In genomic region chr17:733743-734142, GRCh38 we compare ENCODE assay signal across 9 cellular contexts. TPM values are rescaled to one million over a fixed set of nuclear protein-coding genes. Genes with fewer than 3 reads are reported as not detected.
A peak's percentile ranks its signal among the peaks of the same experiment; 100 is the strongest.
DNase-seq lines count a peak whose midpoint lies in the region; ATAC-seq and TF ChIP-seq lines count a peak whose summit lies in the region.
"Had no signal": no experiment of that assay in that cellular context is flagged by ENCODE, and none has a peak within 500 bp of the region (broad histone marks: within the 10 kb centered on the region; RNA-seq: fewer than 3 reads in every experiment).

No MANE protein-coding gene starts in this region.

- TF ChIP-seq CTCF in CD14-positive monocyte (IDR thresholded peaks at IDR 0.05) (no peak), brain microvascular endothelial cell (IDR thresholded peaks at IDR 0.05; ENCODE audit: low read depth, low read length, missing control alignments) (no peak)

- ATAC-seq in naive B cell (ENCODE audit: low read depth in 2 of 2) (no peak), GM19395 (IDR thresholded peaks at IDR 0.05; ENCODE audit: unreplicated experiment) (no peak)

- H3K36me3 ChIP-seq in HUES64 (ENCODE audit: insufficient read depth, low read length) (peaks cover 39% of the 10 kb centered on the region), brain microvascular endothelial cell (replicated peaks) (peaks cover 12% of the 10 kb centered on the region)

- 88% methylated on average over 10 of the region's 10 CpGs for WGBS in HUES64

- intact Hi-C loops in CD14-positive monocyte (cut with micrococcal nuclease) = no loop called here

- H3K27me3 Mint-ChIP-seq in CD14-positive monocyte (ENCODE audit: low read depth in 3 of 3) (peaks cover 35 to 46% (median 36%) of the 10 kb centered on the region in 3 donors), naive B cell (peaks cover 9 to 33% (median 18%) of the 10 kb centered on the region in 3 donors)

- DNase-seq in CD14-positive monocyte (ENCODE audit: low spot score) = no peak
- no peak for DNase-seq in brain microvascular endothelial cell
- DNase-seq in naive B cell = no peak
- no peak for DNase-seq in dedifferentiated amniotic fluid mesenchymal stem cell (ENCODE audit: extremely low spot score)
- no peak for DNase-seq in DMS 273 (lab: John Stamatoyannopoulos, UW; ENCODE audit: unreplicated experiment)
- DNase-seq in NCI-H1417 (lab: John Stamatoyannopoulos, UW) = no peak

- H3K27ac Mint-ChIP-seq in CD14-positive monocyte (peak overlapping the region in 2 of 7 donors; percentile 63 to 77), naive B cell (peak overlapping the region in 3 of 6 donors; percentile 11 to 79 (median 76))

- peak overlapping the region; percentile 92; the same call in 1 of the 2 replicates for H3K9ac ChIP-seq in HUES64 (ENCODE audit: low read depth, low read length)

- in situ Hi-C loops in brain microvascular endothelial cell (cut with HindIII; ENCODE audit: low pct_ligation_motif_present, low sequenced_read_pairs) = no loop called here

- H3K27ac ChIP-seq in HUES64 (ENCODE audit: low read depth, low read length) (no peak overlapping the region), brain microvascular endothelial cell (no peak overlapping the region)

- H3K4me3 ChIP-seq in HUES64 (ENCODE audit: low read length) (peak overlapping the region; percentile 74), brain microvascular endothelial cell (ENCODE audit: low read depth, low read length) (peak overlapping the region; percentile 63)

- H3K4me3 Mint-ChIP-seq in CD14-positive monocyte (peak overlapping the region; percentile 2 to 91), naive B cell (peak overlapping the region; percentile 71 to 90 (median 88))

- 0 out of 2 replicates have a peak, but pooled peaks cover 7% of the 10 kb centered on the region for H3K4me1 ChIP-seq in HUES64 (ENCODE audit: insufficient read depth, low read length)

- H3K9me3 ChIP-seq in HUES64 (ENCODE audit: insufficient read depth, low read depth, low read length) = no peaks in the 10 kb centered on the region
- H3K9me3 ChIP-seq: spleen had no signal

- peaks cover 0 to 13% (median 5%) of the 10 kb centered on the region in 7 donors for H3K9me3 Mint-ChIP-seq in CD14-positive monocyte
- no peaks in the 10 kb centered on the region for H3K9me3 Mint-ChIP-seq in naive B cell

- H3K27me3 ChIP-seq in HUES64 (ENCODE audit: insufficient read depth, low read length) (peaks cover 3% of the 10 kb centered on the region; the same call in 1 of the 2 replicates), brain microvascular endothelial cell (replicated peaks) (no peaks in the 10 kb centered on the region)

- peaks cover 2 to 3% of the 10 kb centered on the region in 2 donors for H3K36me3 Mint-ChIP-seq in CD14-positive monocyte
- H3K36me3 Mint-ChIP-seq in naive B cell = no peaks in the 10 kb centered on the region

- H3K4me1 Mint-ChIP-seq in CD14-positive monocyte = peaks cover 10% of the 10 kb centered on the region
- peaks cover 0 to 14% (median 12%) of the 10 kb centered on the region in 3 donors for H3K4me1 Mint-ChIP-seq in naive B cell

RNA-seq across cellular contexts. Expression of gene TLCD3A, which starts 1.3 kb away (rescaled TPM):
- under 1 TPM; 0.09 to 0.13 TPM for polyA plus RNA-seq in CD14-positive monocyte
- polyA plus RNA-seq in HUES64 (2013, experiment 1 of 2) = 17.0 TPM
- polyA plus RNA-seq in HUES64 (2013, experiment 2 of 2) = 19.4 TPM
- polyA plus RNA-seq in naive B cell (ENCODE audit: low read depth in 6 of 6) = under 1 TPM in 4 of 6 donors, not detected in 2; 0.10 to 0.64 (median 0.38) TPM

RNA-seq across cellular contexts. Expression of gene GEMIN4, which starts 18.3 kb away (rescaled TPM):
- 10 to 100 TPM in 1 of 2 donors, 1 to 10 TPM in 1; 8.8 to 10.6 TPM for polyA plus RNA-seq in CD14-positive monocyte
- 33.0 TPM for polyA plus RNA-seq in HUES64 (2013, experiment 1 of 2)
- polyA plus RNA-seq in HUES64 (2013, experiment 2 of 2) = 30.7 TPM
- polyA plus RNA-seq in naive B cell (ENCODE audit: low read depth in 6 of 6) = 10 to 100 TPM; 22.8 to 37.8 (median 26.2) TPM

RNA-seq across cellular contexts. Expression of gene VPS53, which starts 19.1 kb away (rescaled TPM):
- polyA plus RNA-seq in CD14-positive monocyte (1 to 10 TPM; 3.9 to 8.5 TPM), naive B cell (ENCODE audit: low read depth in 6 of 6) (10 to 100 TPM in 3 of 6 donors, 1 to 10 TPM in 3; 5.4 to 16.9 (median 10.4) TPM)
- polyA plus RNA-seq in HUES64 (2013, experiment 1 of 2) = 19.8 TPM
- 27.2 TPM for polyA plus RNA-seq in HUES64 (2013, experiment 2 of 2)

RNA-seq across cellular contexts. Expression of gene GLOD4, which starts 48.3 kb away (rescaled TPM):
- polyA plus RNA-seq in CD14-positive monocyte (10 to 100 TPM; 41.8 to 50.6 TPM), naive B cell (ENCODE audit: low read depth in 6 of 6) (10 to 100 TPM; 68.9 to 83.9 (median 81.3) TPM)
- 48.4 TPM for polyA plus RNA-seq in HUES64 (2013, experiment 1 of 2)
- 48.9 TPM for polyA plus RNA-seq in HUES64 (2013, experiment 2 of 2)

RNA-seq across cellular contexts. Expression of gene MRM3, which starts 48.4 kb away (rescaled TPM):
- polyA plus RNA-seq in CD14-positive monocyte (10 to 100 TPM; 12.8 to 15.4 TPM), naive B cell (ENCODE audit: low read depth in 6 of 6) (10 to 100 TPM; 25.2 to 61.9 (median 33.0) TPM)
- polyA plus RNA-seq in HUES64 (2013, experiment 1 of 2) = 17.9 TPM
- 16.2 TPM for polyA plus RNA-seq in HUES64 (2013, experiment 2 of 2)
